ENCODE assay signal across 8 cellular contexts in the genomic region with DNA sequence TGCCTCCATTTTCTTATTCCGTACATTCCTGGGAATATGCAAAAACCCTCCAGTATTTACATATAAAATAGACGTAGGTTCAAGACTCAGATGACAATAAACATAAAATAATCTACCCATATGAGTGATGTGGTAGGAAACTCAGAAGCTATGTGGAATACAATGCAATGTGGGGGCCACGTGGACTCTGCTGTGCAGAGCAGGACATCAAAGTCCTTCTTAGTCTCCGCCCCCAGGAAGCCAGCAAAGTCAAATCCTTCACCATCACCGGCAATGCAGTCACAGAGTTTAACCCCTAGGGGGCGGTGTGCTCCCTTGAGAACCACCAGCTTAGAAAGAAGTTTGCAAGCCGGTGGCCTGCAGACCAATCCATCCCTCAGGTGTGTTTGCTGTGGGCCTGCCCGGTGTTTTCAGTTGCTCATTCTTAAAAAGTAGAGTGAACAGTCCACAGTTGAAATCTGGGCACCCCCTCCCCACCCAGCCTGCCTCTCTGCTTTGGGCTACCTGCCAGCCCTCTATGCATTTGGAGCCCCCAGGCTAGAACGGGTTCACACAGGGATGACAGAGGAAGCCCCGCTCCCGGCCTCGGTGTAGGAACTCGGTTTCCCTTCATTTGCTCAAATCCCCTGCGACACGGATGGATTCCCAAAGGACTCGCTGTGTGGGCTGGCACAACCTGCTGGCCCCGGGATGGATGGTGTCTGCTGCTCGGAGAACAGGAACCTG. TPM values are rescaled to one million over a fixed set of nuclear protein-coding genes. Genes with fewer than 3 reads are reported as not detected.
DNase-seq lines count a peak whose midpoint lies in the region; ATAC-seq and TF ChIP-seq lines count a peak whose summit lies in the region.

No MANE protein-coding gene starts in this region.

- H3K36me3 Mint-ChIP-seq in activated T-helper 2 cell treated with anti-CD3 and anti-CD28 coated beads, Interferon-gamma antibody, Interleukin-2, Interleukin-4, amounts not matched to agents 10 μg/mL and 5 μg/mL and 100 μg/mL, durations not matched to agents 14 hours and 24 hours and 36 hours (ENCODE audit: low read depth) = peaks cover 6% of the 10 kb centered on the region

- H3K4me3 ChIP-seq in foreskin fibroblast (ENCODE audit: low read depth in 1 of 2, low read length in 2 of 2) = no peak overlapping the region
- no peak overlapping the region for H3K4me3 ChIP-seq in thoracic aorta

- peak overlapping the region; percentile 12 for H3K27ac Mint-ChIP-seq in activated T-helper 2 cell treated with anti-CD3 and anti-CD28 coated beads, Interferon-gamma antibody, Interleukin-2, Interleukin-4, amounts not matched to agents 10 μg/mL and 5 μg/mL and 100 μg/mL, durations not matched to agents 14 hours and 24 hours and 36 hours

- peaks cover 1% of the 10 kb centered on the region for H3K27me3 Mint-ChIP-seq in activated T-helper 2 cell treated with anti-CD3 and anti-CD28 coated beads, Interferon-gamma antibody, Interleukin-2, Interleukin-4, amounts not matched to agents 10 μg/mL and 5 μg/mL and 100 μg/mL, durations not matched to agents 14 hours and 24 hours and 36 hours (ENCODE audit: low read depth)

- H3K4me3 Mint-ChIP-seq in activated T-helper 2 cell treated with anti-CD3 and anti-CD28 coated beads, Interferon-gamma antibody, Interleukin-2, Interleukin-4, amounts not matched to agents 10 μg/mL and 5 μg/mL and 100 μg/mL, durations not matched to agents 14 hours and 24 hours and 36 hours (ENCODE audit: low read depth) = no peak overlapping the region

- TF ChIP-seq CTCF in LNCAP (IDR thresholded peaks at IDR 0.05) = peak; percentile 92
- peak; percentile 86 for TF ChIP-seq CTCF in foreskin fibroblast (IDR thresholded peaks at IDR 0.05; ENCODE audit: low read depth, low read length)
- TF ChIP-seq CTCF in omental fat pad (IDR thresholded peaks at IDR 0.05) = peak in 1 of 3 donors; percentile 46
- peak; percentile 88 for TF ChIP-seq CTCF in thoracic aorta (IDR thresholded peaks at IDR 0.05)

- H3K9me3 Mint-ChIP-seq in activated T-helper 2 cell treated with anti-CD3 and anti-CD28 coated beads, Interferon-gamma antibody, Interleukin-2, Interleukin-4, amounts not matched to agents 10 μg/mL and 5 μg/mL and 100 μg/mL, durations not matched to agents 14 hours and 24 hours and 36 hours = no peaks in the 10 kb centered on the region

- H3K36me3 ChIP-seq in thoracic aorta = no peaks in the 10 kb centered on the region

- H3K27ac ChIP-seq in thoracic aorta = no peak overlapping the region

- no peaks in the 10 kb centered on the region for H3K27me3 ChIP-seq in thoracic aorta (replicated peaks; ENCODE audit: insufficient read depth)

- intact Hi-C loops in activated T-helper 2 cell treated with anti-CD3 and anti-CD28 coated beads, Interferon-gamma antibody, Interleukin-2, Interleukin-4, amounts not matched to agents 10 μg/mL and 5 μg/mL and 100 μg/mL, durations not matched to agents 14 hours and 24 hours and 36 hours (cut with micrococcal nuclease) = no loop called here

- peaks cover 0 to 11% of the 10 kb centered on the region in 2 donors for H3K4me1 ChIP-seq in thoracic aorta (ENCODE audit: control insufficient read depth in 1 of 2, low read depth in 2 of 2)

- no peaks in the 10 kb centered on the region for H3K9me3 ChIP-seq in thoracic aorta

- H3K4me1 Mint-ChIP-seq in activated T-helper 2 cell treated with anti-CD3 and anti-CD28 coated beads, Interferon-gamma antibody, Interleukin-2, Interleukin-4, amounts not matched to agents 10 μg/mL and 5 μg/mL and 100 μg/mL, durations not matched to agents 14 hours and 24 hours and 36 hours (ENCODE audit: low read depth) = peaks cover 44% of the 10 kb centered on the region

- peak; percentile 43 for ATAC-seq in omental fat pad (ENCODE audit: low FRiP score)
- no peak for ATAC-seq in thoracic aorta (ENCODE audit: insufficient number of reproducible peaks, low FRiP score, low read depth)
- ATAC-seq in GM19467 (IDR thresholded peaks at IDR 0.05; ENCODE audit: unreplicated experiment) = no peak

- DNase-seq in GDM1 (lab: John Stamatoyannopoulos, UW) (peak; percentile 50), SHP77 treated with DMSO at 0.1 percent for 48 hours (lab: John Stamatoyannopoulos, UW) (peak; percentile 35), foreskin fibroblast (peak; percentile 53 to 81), omental fat pad (ENCODE audit: low spot score) (no peak), thoracic aorta (ENCODE audit: low spot score) (peak; percentile 41)
- peak; percentile 81 for DNase-seq in activated T-helper 2 cell treated with anti-CD3 and anti-CD28 coated beads, Interferon-gamma antibody, Interleukin-2, Interleukin-4, amounts not matched to agents 10 μg/mL and 5 μg/mL and 100 μg/mL, durations not matched to agents 14 hours and 24 hours and 36 hours (ENCODE audit: low spot score)

RNA-seq across cellular contexts. Expression of a gene that starts 59.9 kb away (rescaled TPM):
- total RNA-seq in activated T-helper 2 cell treated with anti-CD3 and anti-CD28 coated beads, Interferon-gamma antibody, Interleukin-2, Interleukin-4, amounts not matched to agents 10 μg/mL and 5 μg/mL and 100 μg/mL, durations not matched to agents 14 hours and 24 hours and 36 hours = 0.48 and 1.7 TPM in 2 replicates
- total RNA-seq in omental fat pad (100 to 1,000 TPM in 1 of 4 donors, 10 to 100 TPM in 3; 51.8 to 100 (median 68.1) TPM), thoracic aorta (10 to 100 TPM; 39.0 to 53.9 TPM)

Comparison
In these comparisons a context has a peak if more than half of its experiments do, and no peak if none do; other contexts are left out.
1. RNA of a gene that starts 59.9 kb away (total RNA-seq): 51.8 to 100 TPM in omental fat pad and 39.0 to 53.9 TPM in thoracic aorta; 0.48 to 1.7 TPM in activated T-helper 2 cell treated with anti-CD3 and anti-CD28 coated beads, Interferon-gamma antibody, Interleukin-2, Interleukin-4, amounts not matched to agents 10 μg/mL and 5 μg/mL and 100 μg/mL, durations not matched to agents 14 hours and 24 hours and 36 hours; every median in the first group is over 10 times any median in the second.